Comparison of ENCODE assay signal across 8 cellular contexts in the genomic region with DNA sequence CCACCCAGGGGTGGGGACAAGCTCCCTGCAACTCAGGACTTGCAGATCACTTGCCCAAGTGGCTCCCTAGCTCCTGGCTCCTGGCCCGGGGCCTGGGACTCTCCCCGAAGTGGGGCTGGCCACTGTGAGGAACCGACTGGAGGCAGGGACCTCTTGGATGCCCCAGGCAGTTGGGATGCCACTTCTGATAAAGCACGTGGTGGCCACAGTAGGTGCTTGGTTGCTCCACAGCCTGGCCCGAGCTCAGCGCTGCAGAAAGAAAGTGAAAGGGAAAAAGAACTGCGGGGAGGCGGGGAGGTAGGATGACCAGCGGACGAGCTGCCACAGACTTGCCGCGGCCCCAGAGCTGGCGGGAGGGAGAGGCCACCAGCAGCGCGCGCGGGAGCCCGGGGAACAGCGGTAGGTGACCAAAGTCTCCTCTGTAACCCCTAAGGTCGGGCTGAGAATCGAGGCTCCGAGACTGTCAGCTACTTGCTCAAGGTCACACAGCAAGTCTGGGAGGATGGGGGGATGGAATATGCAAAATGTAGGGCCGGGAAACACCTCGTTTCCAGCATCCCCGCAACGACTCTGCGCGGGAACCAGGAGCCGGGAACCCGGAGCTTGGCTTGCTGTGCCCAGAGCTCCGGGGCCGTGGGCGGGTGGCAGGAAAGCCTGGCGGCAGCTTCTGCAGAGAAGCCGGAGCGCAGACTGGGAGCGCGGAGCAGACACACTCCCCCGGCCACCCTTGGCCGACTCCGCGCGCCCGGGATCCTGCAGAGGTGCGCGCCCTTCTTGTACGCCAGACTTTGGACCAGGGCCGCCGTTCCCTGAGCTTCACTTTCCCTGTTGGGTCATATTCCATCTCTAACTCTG. TPM values are rescaled to one million over a fixed set of nuclear protein-coding genes. Genes with fewer than 3 reads are reported as not detected.
DNase-seq lines count a peak whose midpoint lies in the region; ATAC-seq, FAIRE-seq and TF ChIP-seq lines count a peak whose summit lies in the region.

No MANE protein-coding gene starts in this region.

- H3K9ac ChIP-seq in K562 (ENCODE audit: insufficient read depth in 1 of 2, low read depth in 2 of 2, low read length in 2 of 2): no peak overlapping the region; a peak in 1 of 4 replicates

- TF ChIP-seq POLR2A in K562 (conservative IDR thresholded peaks at IDR 0.05): no peak

- peaks cover 3% of the 10 kb centered on the region; the same call in 1 of the 2 replicates for H4K20me1 ChIP-seq in K562 (replicated peaks; ENCODE audit: control insufficient read depth, insufficient read depth, low read length)

- H3K36me3 ChIP-seq in MG63 (no peaks in the 10 kb centered on the region), K562 (ENCODE audit: control insufficient read depth, insufficient read depth, low read length) (no peaks in the 10 kb centered on the region)

- no peaks in the 10 kb centered on the region for H3K79me2 ChIP-seq in K562 (ENCODE audit: control insufficient read depth, insufficient read depth, low read length)

- DNase-seq in stimulated activated CD4-positive, alpha-beta T cell treated with anti-CD3 and anti-CD28 coated beads, Interleukin-15, amount 100 ng/mL, for 24 hours: peak; percentile 47
- DNase-seq in stimulated activated CD4-positive, alpha-beta T cell treated with anti-CD3 and anti-CD28 coated beads, Interleukin-1b, Interleukin-23, amount 100 ng/mL, for 48 hours: no peak
- peak; percentile 43 for DNase-seq in MG63
- no peak for DNase-seq in K562 (ENCODE audit: extremely low read depth in 1 of 4, low spot score in 3 of 4)
- peak; percentile 38 for DNase-seq in iris pigment epithelial cell (ENCODE audit: low read depth)
- peak; percentile 46 for DNase-seq in stimulated activated naive CD8-positive, alpha-beta T cell treated with anti-CD3 and anti-CD28 coated beads, Interleukin-15, Interleukin-2, amounts not matched to agents 100 U/mL and 50 U/mL, for 24 hours
- no peak for DNase-seq in SIG-M5 (lab: John Stamatoyannopoulos, UW)
- DNase-seq in NCI-H526 treated with DMSO at 0.1 percent for 48 hours (lab: John Stamatoyannopoulos, UW): no peak

- no peak overlapping the region for H3K27ac ChIP-seq in K562 (ENCODE audit: extremely low read depth, low read depth, low read length)

- WGBS in K562 (ENCODE audit: insufficient coverage, low coverage, missing lambda C conversion rate): 18% methylated on average over 46 of the region's 49 CpGs

- intact Hi-C loops in K562 (cut with micrococcal nuclease): no loop called here

- CTCF ChIA-PET in K562 (lab: Yijun Ruan, JAX; ENCODE audit: low intra/inter-chr PET ratio): no interaction called here

- H2AFZ ChIP-seq in K562 (ENCODE audit: low read depth, low read length): no peak overlapping the region

- no peak for TF ChIP-seq EP300 in K562 (IDR thresholded peaks at IDR 0.05; ENCODE audit: low read length)

- no peak for ATAC-seq in K562
- ATAC-seq in stimulated activated naive CD8-positive, alpha-beta T cell treated with anti-CD3 and anti-CD28 coated beads, Interleukin-15, Interleukin-2, amounts not matched to agents 100 U/mL and 50 U/mL, for 24 hours: peak; percentile 15

- peaks cover 32% of the 10 kb centered on the region for H3K27me3 ChIP-seq in MG63
- H3K27me3 ChIP-seq in K562 (ENCODE audit: control insufficient read depth in 2 of 2, insufficient read depth in 2 of 2, low read length in 2 of 2): peaks cover 46 to 55% of the 10 kb centered on the region in 2 experiments

- H3K9me3 ChIP-seq in MG63 (no peaks in the 10 kb centered on the region), K562 (replicated peaks; ENCODE audit: control insufficient read depth, insufficient read depth, low read depth, low read length) (no peaks in the 10 kb centered on the region)

- H3K4me2 ChIP-seq in K562 (ENCODE audit: insufficient read depth, low read length): no peak overlapping the region

- H3K4me3 ChIP-seq in MG63 (peak overlapping the region; percentile 39), K562 (no peak overlapping the region)

- no peak for FAIRE-seq in K562 (lab: Jason Lieb, UNC)

- no TSS peak for BruUV-seq in K562 (replicated peaks; lab: Mats Ljungman, UMichigan)

- H3K4me1 ChIP-seq in K562 (replicated peaks in 1 of 2; ENCODE audit: control insufficient read depth in 2 of 2, insufficient read depth in 2 of 2, low read length in 2 of 2): peaks cover 4 to 8% of the 10 kb centered on the region in 2 experiments; a peak in 3 of 5 replicates

- in situ Hi-C loops in K562 (cut with MboI): no loop called here

- TF ChIP-seq CTCF in K562 (IDR thresholded peaks at IDR 0.05 in 2 of 3, conservative IDR thresholded peaks at IDR 0.05 in 1 of 3; ENCODE audit: insufficient read depth in 2 of 3, low read depth in 1 of 3, low read length in 3 of 3): no peak

- TF ChIP-seq RAD21 in K562 (CRISPR knock-in tag; conservative IDR thresholded peaks at IDR 0.05 in 1 of 2, IDR thresholded peaks at IDR 0.05 in 1 of 2): no peak

- POLR2A ChIA-PET in K562 (lab: Yijun Ruan, JAX): interaction anchor here (0.7 to 1.0 kb wide), 2 partner anchors 8 to 14 kb away, joined by 3 to 6 read pairs; no protein-coding TSS in a partner anchor

- no peaks in the 10 kb centered on the region for H3K9me1 ChIP-seq in K562 (ENCODE audit: control insufficient read depth, insufficient read depth, low read length)

TF ChIP-seq in K562, 482 proteins besides CTCF, POLR2A, EP300 and RAD21:
- 0 out of 2 replicates have a peak, but pooled peaks have one; percentile 18 for TF ChIP-seq MAX (CRISPR knock-in tag; IDR thresholded peaks at IDR 0.05)
- no peak for TF ChIP-seq ZNF197 (CRISPR knock-in tag; IDR thresholded peaks at IDR 0.05; ENCODE audit: low read depth)
- peak; percentile 39 for TF ChIP-seq ZFP36 (IDR thresholded peaks at IDR 0.05; ENCODE audit: low read depth, low read length, partially characterized antibody)
- TF ChIP-seq TRIM25 (IDR thresholded peaks at IDR 0.05; ENCODE audit: borderline replicate concordance): no peak

RNA-seq across cellular contexts. Expression of gene CIITA, which starts 1.9 kb away (rescaled TPM):
- total RNA-seq in MG63 (2014; rRNA removed; shearing (Covaris generic); ENCODE audit: low replicate concordance): not detected in 2 replicates
- total RNA-seq in K562 (2011; cell fraction: chromatin; rRNA removed; ENCODE audit: low replicate concordance): 0.19 TPM in 1 of 2 replicates, not detected in the other
- not detected in 2 replicates for total RNA-seq in K562 (2011; cell fraction: nucleolus; rRNA removed)
- 0.31 TPM in 1 of 2 replicates, not detected in the other for total RNA-seq in K562 (2011; cell fraction: nucleoplasm; rRNA removed)
- total RNA-seq in K562 (2014; rRNA removed): not detected in 2 replicates
- total RNA-seq in K562 (2014; rRNA removed; fragmentation: Illumina TruSeq; extraction: Trizol): not detected in 2 replicates
- total RNA-seq in K562 (2015; rRNA removed; fragmentation: Illumina TruSeq; extraction: Trizol): 0.04 and 0.11 TPM in 2 replicates
- 0.20 and 0.38 TPM in 2 replicates for total RNA-seq in K562 (2021)
- not detected in 2 replicates for polyA plus RNA-seq in K562 (2011; rRNA removed)
- polyA plus RNA-seq in K562 (2011; cell fraction: cytosol; rRNA removed): not detected in 2 replicates
- polyA plus RNA-seq in K562 (2011; cell fraction: nucleus; rRNA removed): 0.04 and 0.13 TPM in 2 replicates
- polyA plus RNA-seq in K562 (2012): 0.23 and 0.25 TPM in 2 replicates
- polyA plus RNA-seq in K562 (2014; fragmentation: Illumina TruSeq; extraction: Trizol): not detected in 2 replicates
- under 1 TPM; 0.01 to 0.08 TPM for polyA plus RNA-seq in K562 (2014; fragmentation: Nextera tagmentation; extraction: Ambion mirVana)
- polyA plus RNA-seq in K562 (2014; rRNA removed): 0.11 TPM in 1 of 2 replicates, not detected in the other
- polyA minus RNA-seq in K562 (2011; rRNA and poly(A)+ RNA removed): 0.06 TPM in 1 of 2 replicates, not detected in the other
- polyA minus RNA-seq in K562 (2011; cell fraction: cytosol; rRNA and poly(A)+ RNA removed): not detected in 2 replicates
- not detected in 2 replicates for polyA minus RNA-seq in K562 (2011; cell fraction: nucleus; rRNA and poly(A)+ RNA removed)

Comparison
In these comparisons a context has a peak if more than half of its experiments do, and no peak if none do; other contexts are left out.
1. DNase-seq: peak in stimulated activated CD4-positive, alpha-beta T cell treated with anti-CD3 and anti-CD28 coated beads, Interleukin-15, amount 100 ng/mL, for 24 hours (single experiment), MG63 (single experiment), iris pigment epithelial cell (single experiment) and stimulated activated naive CD8-positive, alpha-beta T cell treated with anti-CD3 and anti-CD28 coated beads, Interleukin-15, Interleukin-2, amounts not matched to agents 100 U/mL and 50 U/mL, for 24 hours (single experiment); none in stimulated activated CD4-positive, alpha-beta T cell treated with anti-CD3 and anti-CD28 coated beads, Interleukin-1b, Interleukin-23, amount 100 ng/mL, for 48 hours (single experiment), K562 (0 of 4), SIG-M5 (single experiment) and NCI-H526 treated with DMSO at 0.1 percent for 48 hours (single experiment).